Comparison of ENCODE assay signal across 8 cellular contexts in the genomic region with DNA sequence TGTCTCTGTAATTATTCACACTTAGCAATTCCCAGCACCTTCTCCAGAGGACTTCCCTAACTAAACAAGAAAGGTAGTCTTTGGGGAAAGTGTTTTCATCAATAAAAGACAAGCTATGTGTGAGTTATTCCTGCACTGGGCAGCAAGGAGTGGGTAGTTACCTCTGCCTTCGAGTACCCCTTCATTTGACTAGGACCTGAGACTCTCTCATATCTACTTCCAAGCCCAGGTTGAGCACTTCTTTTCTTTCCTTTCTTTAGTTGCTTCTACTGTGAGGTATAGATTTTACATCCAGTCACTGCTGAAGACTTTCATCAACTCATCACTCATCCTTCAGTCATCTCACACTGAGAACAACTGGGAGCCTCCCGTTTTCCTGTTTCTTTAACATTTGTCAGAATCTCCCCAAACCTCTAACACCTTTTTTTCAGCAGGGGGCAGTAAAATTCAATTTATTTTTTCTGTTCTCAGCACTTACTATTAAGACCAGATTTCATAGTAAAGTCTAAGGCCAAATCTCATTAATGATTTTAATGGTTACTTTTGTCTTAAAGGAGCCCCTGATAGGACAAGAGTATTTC.
DNase-seq lines count a peak whose midpoint lies in the region; ATAC-seq and TF ChIP-seq lines count a peak whose summit lies in the region.

No MANE protein-coding gene starts in this region.

- intact Hi-C loops in natural killer cell (cut with micrococcal nuclease) (loop anchor here (1.0 kb wide), 2 partner anchors 114 to 142 kb away; no protein-coding TSS in a partner anchor), PC-9 (cut with micrococcal nuclease; ENCODE audit: unreplicated experiment) (no loop called here), upper lobe of right lung (cut with DNase I) (no loop called here), Right ventricle myocardium superior (cut with DNase I) (no loop called here)

- no peaks in the 10 kb centered on the region for H3K27me3 Mint-ChIP-seq in natural killer cell (ENCODE audit: low read depth in 2 of 2)
- no peaks in the 10 kb centered on the region for H3K27me3 Mint-ChIP-seq in natural killer cell treated with Interleukin-12 subunit alpha and Interleukin-12 subunit beta and Interleukin-15 and Interleukin-18, amount 100 ng/mL, for 72 hours

- no peak overlapping the region for H3K27ac ChIP-seq in PC-9
- no peak overlapping the region for H3K27ac ChIP-seq in upper lobe of right lung

- H3K4me1 ChIP-seq in PC-9 (replicated peaks; ENCODE audit: insufficient read depth) (no peaks in the 10 kb centered on the region), upper lobe of right lung (no peaks in the 10 kb centered on the region)

- H3K27me3 ChIP-seq in PC-9 (ENCODE audit: insufficient read depth, low read depth) (no peaks in the 10 kb centered on the region), upper lobe of right lung (no peaks in the 10 kb centered on the region)

- no peaks in the 10 kb centered on the region for H3K79me2 ChIP-seq in PC-9 (ENCODE audit: low read depth)

- H3K36me3 ChIP-seq in PC-9 (ENCODE audit: low read depth) (no peaks in the 10 kb centered on the region), upper lobe of right lung (no peaks in the 10 kb centered on the region)

- H3K4me3 Mint-ChIP-seq in natural killer cell: no peak overlapping the region
- H3K4me3 Mint-ChIP-seq in natural killer cell treated with Interleukin-12 subunit alpha and Interleukin-12 subunit beta and Interleukin-15 and Interleukin-18, amount 100 ng/mL, for 72 hours: no peak overlapping the region

- H3K4me3 ChIP-seq in PC-9: no peak overlapping the region
- no peak overlapping the region for H3K4me3 ChIP-seq in fibroblast of villous mesenchyme (ENCODE audit: low read depth, low read length)
- no peak overlapping the region for H3K4me3 ChIP-seq in upper lobe of right lung

- H4K20me1 ChIP-seq in PC-9 (ENCODE audit: insufficient read depth): no peaks in the 10 kb centered on the region

- no peak overlapping the region for H3K4me2 ChIP-seq in PC-9

- ATAC-seq in natural killer cell (peak in 2 of 3 donors; percentile 71 to 72), upper lobe of right lung (no peak), HG03439 (IDR thresholded peaks at IDR 0.05; ENCODE audit: unreplicated experiment) (no peak), Right ventricle myocardium superior (ENCODE audit: poor library complexity) (no peak)
- no peak for ATAC-seq in natural killer cell treated with Interleukin-12 subunit alpha and Interleukin-12 subunit beta and Interleukin-15 and Interleukin-18, amount 100 ng/mL, for 72 hours

- no peaks in the 10 kb centered on the region for H3K9me3 ChIP-seq in PC-9 (ENCODE audit: insufficient read depth, low read depth)
- no peaks in the 10 kb centered on the region for H3K9me3 ChIP-seq in upper lobe of right lung

- H3K27ac Mint-ChIP-seq in natural killer cell: peak overlapping the region; percentile 12 to 57
- peak overlapping the region in 1 of 2 donors; percentile 85 for H3K27ac Mint-ChIP-seq in natural killer cell treated with Interleukin-12 subunit alpha and Interleukin-12 subunit beta and Interleukin-15 and Interleukin-18, amount 100 ng/mL, for 72 hours

- no peaks in the 10 kb centered on the region for H3K9me3 Mint-ChIP-seq in natural killer cell
- no peaks in the 10 kb centered on the region for H3K9me3 Mint-ChIP-seq in natural killer cell treated with Interleukin-12 subunit alpha and Interleukin-12 subunit beta and Interleukin-15 and Interleukin-18, amount 100 ng/mL, for 72 hours

- peak; percentile 77 for TF ChIP-seq CTCF in natural killer cell (IDR thresholded peaks at IDR 0.05)
- peak; percentile 70 for TF ChIP-seq CTCF in PC-9 (conservative IDR thresholded peaks at IDR 0.05)
- peak; percentile 47 for TF ChIP-seq CTCF in fibroblast of villous mesenchyme (IDR thresholded peaks at IDR 0.05; ENCODE audit: insufficient read depth, low read depth, low read length)
- TF ChIP-seq CTCF in upper lobe of right lung (IDR thresholded peaks at IDR 0.05): peak; percentile 34

- H3K36me3 Mint-ChIP-seq in natural killer cell: no peaks in the 10 kb centered on the region
- no peaks in the 10 kb centered on the region for H3K36me3 Mint-ChIP-seq in natural killer cell treated with Interleukin-12 subunit alpha and Interleukin-12 subunit beta and Interleukin-15 and Interleukin-18, amount 100 ng/mL, for 72 hours

- POLR2A ChIA-PET in PC-9 (lab: Charles Lee; ENCODE audit: unreplicated experiment): no interaction called here

- CTCF ChIA-PET in PC-9 (lab: Charles Lee): interaction anchor here (0.6 kb wide), 1 partner anchor 533 kb away, joined by 3 read pairs; no protein-coding TSS in a partner anchor

- no peaks in the 10 kb centered on the region for H3F3A ChIP-seq in PC-9 (ENCODE audit: insufficient read depth, low read depth)

- H2AFZ ChIP-seq in PC-9: no peak overlapping the region

- H3K9me2 ChIP-seq in PC-9 (ENCODE audit: insufficient read depth): no peaks in the 10 kb centered on the region

- DNase-seq in natural killer cell (no peak), PC-9 (no peak), fibroblast of villous mesenchyme (ENCODE audit: low read depth) (peak; percentile 28), upper lobe of right lung (no peak), medulla oblongata (ENCODE audit: extremely low spot score) (no peak), Right ventricle myocardium superior (no peak)
- no peak for DNase-seq in natural killer cell treated with Interleukin-12 subunit alpha and Interleukin-12 subunit beta and Interleukin-15 and Interleukin-18, amount 100 ng/mL, for 72 hours (ENCODE audit: low spot score)

- H3K4me1 Mint-ChIP-seq in natural killer cell: peaks cover 22 to 27% of the 10 kb centered on the region in 2 donors
- H3K4me1 Mint-ChIP-seq in natural killer cell treated with Interleukin-12 subunit alpha and Interleukin-12 subunit beta and Interleukin-15 and Interleukin-18, amount 100 ng/mL, for 72 hours (ENCODE audit: low read depth in 2 of 2): peaks cover 21 to 29% of the 10 kb centered on the region in 2 donors

- no TSS peak for BruUV-seq in PC-9 (replicated peaks; lab: Mats Ljungman, UMichigan)

Comparison
In these comparisons a context has a peak if more than half of its experiments do, and no peak if none do; other contexts are left out.
1. ATAC-seq: peak in natural killer cell (2 of 3); none in natural killer cell treated with Interleukin-12 subunit alpha and Interleukin-12 subunit beta and Interleukin-15 and Interleukin-18, amount 100 ng/mL, for 72 hours (0 of 2), upper lobe of right lung (single experiment), HG03439 (single experiment) and Right ventricle myocardium superior (single experiment).
2. Peak in every context shown above with its lines, with median percentiles within 50 percentile points of each other: CTCF ChIP-seq.